5 cellular contexts compared by ENCODE assay signal in the genomic region with DNA sequence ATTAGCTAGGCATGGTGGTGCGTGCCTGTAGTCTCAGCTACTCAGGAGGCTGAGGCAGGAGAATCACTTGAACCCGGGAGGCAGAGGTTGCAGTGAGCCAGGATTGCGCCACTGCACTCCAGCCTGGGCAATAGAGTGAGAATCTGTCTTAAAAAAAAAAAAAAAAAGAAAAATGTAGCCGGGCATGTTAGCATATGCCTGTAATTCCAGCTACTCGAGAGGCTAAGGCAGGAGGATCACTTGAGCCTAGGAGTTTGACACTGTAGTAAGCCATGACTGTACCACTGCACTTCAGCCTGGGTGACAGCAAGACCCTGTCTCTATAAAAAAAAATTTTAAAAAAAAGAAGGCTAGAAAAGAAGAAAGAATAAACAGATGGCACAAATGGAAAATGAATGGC. TPM values are rescaled to one million over a fixed set of nuclear protein-coding genes. Genes with fewer than 3 reads are reported as not detected.
"Had no signal": no experiment of that assay in that cellular context is flagged by ENCODE, and none has a peak within 500 bp of the region (broad histone marks: within the 10 kb centered on the region; RNA-seq: fewer than 3 reads in every experiment).

No MANE protein-coding gene starts in this region.

RNA-seq across cellular contexts. Expression of a gene that starts 45.0 kb away (rescaled TPM):
- total RNA-seq: myocyte, SJCRH30 had no signal
- polyA plus RNA-seq: aorta, lung, pancreas had no signal

RNA-seq across cellular contexts. Expression of a gene that starts 46.3 kb away (rescaled TPM):
- total RNA-seq: myocyte had no signal
- polyA plus RNA-seq: aorta, lung, pancreas had no signal
